9 cellular contexts compared by ENCODE assay signal in genomic region chr2:233124449-233125080, GRCh38.
A peak's percentile ranks its signal among the peaks of the same experiment; 100 is the strongest.
DNase-seq lines count a peak whose midpoint lies in the region; ATAC-seq and TF ChIP-seq lines count a peak whose summit lies in the region.
"Had no signal": no experiment of that assay in that cellular context is flagged by ENCODE, and none has a peak within 500 bp of the region (broad histone marks: within the 10 kb centered on the region; RNA-seq: fewer than 3 reads in every experiment).

No MANE protein-coding gene starts in this region.

- peaks cover 39% of the 10 kb centered on the region for H3K4me1 ChIP-seq in DOHH2 (ENCODE audit: control insufficient read depth, low read length)
- no peaks in the 10 kb centered on the region for H3K4me1 ChIP-seq in SJCRH30

- peak overlapping the region; percentile 75 for H3K27ac Mint-ChIP-seq in dendritic cell treated with granulocyte-macrophage colony-stimulating factor and Interleukin-4, amounts not matched to agents 40 ng/mL and 50 ng/mL, for 4 days

- H3K9me3 ChIP-seq in DOHH2 (ENCODE audit: control insufficient read depth, insufficient read depth, low read length) = no peaks in the 10 kb centered on the region
- no peaks in the 10 kb centered on the region for H3K9me3 ChIP-seq in SJCRH30 (replicated peaks)

- H3K4me3 ChIP-seq in DOHH2 (ENCODE audit: low read length) (peak overlapping the region; percentile 58), SJCRH30 (no peak overlapping the region)

- no peaks in the 10 kb centered on the region for H4K20me1 ChIP-seq in DOHH2 (ENCODE audit: control insufficient read depth, insufficient read depth, low read depth, low read length)

- H3K27me3 ChIP-seq in DOHH2 (ENCODE audit: control insufficient read depth, low read length) (no peaks in the 10 kb centered on the region), SJCRH30 (no peaks in the 10 kb centered on the region)

- peak overlapping the region; percentile 80 for H3K27ac ChIP-seq in DOHH2 (ENCODE audit: low read depth, low read length)
- no peak overlapping the region for H3K27ac ChIP-seq in SJCRH30

- H3F3A ChIP-seq in DOHH2 (ENCODE audit: control insufficient read depth, insufficient read depth) = no peaks in the 10 kb centered on the region; the same call in 1 of the 2 replicates

- peak overlapping the region; percentile 74 for H3K4me2 ChIP-seq in DOHH2 (ENCODE audit: low read length)

- no peaks in the 10 kb centered on the region for H3K9me2 ChIP-seq in DOHH2 (replicated peaks; ENCODE audit: control insufficient read depth, low read length)

- no peaks in the 10 kb centered on the region for H3K27me3 Mint-ChIP-seq in dendritic cell treated with granulocyte-macrophage colony-stimulating factor and Interleukin-4, amounts not matched to agents 40 ng/mL and 50 ng/mL, for 4 days

- ATAC-seq in GM19372 (IDR thresholded peaks at IDR 0.05; ENCODE audit: low read depth, unreplicated experiment) (peak; percentile 79), HG03060 (IDR thresholded peaks at IDR 0.05; ENCODE audit: low read depth, unreplicated experiment) (peak; percentile 69)

- no peaks in the 10 kb centered on the region for H3K9me3 Mint-ChIP-seq in dendritic cell treated with granulocyte-macrophage colony-stimulating factor and Interleukin-4, amounts not matched to agents 40 ng/mL and 50 ng/mL, for 4 days

- H3K79me2 ChIP-seq in DOHH2 (ENCODE audit: control insufficient read depth, low read length) = peaks cover 12% of the 10 kb centered on the region

- no peak overlapping the region for H3K4me3 Mint-ChIP-seq in dendritic cell treated with granulocyte-macrophage colony-stimulating factor and Interleukin-4, amounts not matched to agents 40 ng/mL and 50 ng/mL, for 4 days

- H3K36me3 Mint-ChIP-seq in dendritic cell treated with granulocyte-macrophage colony-stimulating factor and Interleukin-4, amounts not matched to agents 40 ng/mL and 50 ng/mL, for 4 days (ENCODE audit: low read depth) = peaks cover 90% of the 10 kb centered on the region

- intact Hi-C loops in dendritic cell treated with granulocyte-macrophage colony-stimulating factor and Interleukin-4, amounts not matched to agents 40 ng/mL and 50 ng/mL, for 4 days (cut with micrococcal nuclease) = no loop called here

- DNase-seq in NCI-H510A treated with DMSO at 0.1 percent for 48 hours (lab: John Stamatoyannopoulos, UW) (no peak), OCI-M2 (lab: John Stamatoyannopoulos, UW; ENCODE audit: unreplicated experiment) (no peak), SJCRH30 (no peak), kidney tubule cell (ENCODE audit: low spot score) (no peak)
- DNase-seq: activated CD4-positive, alpha-beta T cell treated with anti-CD3 and anti-CD28 coated beads for 1 hour had no signal

- H3K4me1 Mint-ChIP-seq in dendritic cell treated with granulocyte-macrophage colony-stimulating factor and Interleukin-4, amounts not matched to agents 40 ng/mL and 50 ng/mL, for 4 days (ENCODE audit: low read depth) = peaks cover 12% of the 10 kb centered on the region

- H3K36me3 ChIP-seq in DOHH2 (ENCODE audit: control insufficient read depth, low read length) = peaks cover 55% of the 10 kb centered on the region
- H3K36me3 ChIP-seq in SJCRH30 = no peaks in the 10 kb centered on the region

- TF ChIP-seq CTCF in DOHH2 (IDR thresholded peaks at IDR 0.05; ENCODE audit: low read depth, low read length, poor library complexity, severe bottlenecking) = no peak
